Comparison of ENCODE assay signal across 6 cellular contexts in the genomic region with DNA sequence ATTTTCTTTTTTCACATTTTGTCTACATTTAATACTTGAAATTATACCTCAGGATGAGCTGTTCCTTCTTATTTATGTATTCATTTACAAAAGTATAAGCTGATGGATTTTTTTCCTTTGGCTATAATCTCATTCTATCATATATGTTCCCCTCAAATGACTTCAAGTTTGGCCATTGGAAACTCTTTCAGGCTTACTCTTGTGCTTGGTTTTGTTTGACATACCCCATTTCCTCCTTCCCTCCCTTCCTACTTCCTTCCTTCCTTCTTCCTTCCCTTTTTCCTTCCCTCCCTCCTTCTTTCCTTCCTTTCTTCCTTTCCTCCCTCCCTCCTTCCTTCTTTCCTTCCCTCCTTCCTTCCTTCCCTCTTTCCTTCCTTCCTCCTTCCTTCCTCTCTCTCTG.
"Had no signal": no experiment of that assay in that cellular context is flagged by ENCODE, and none has a peak within 500 bp of the region (broad histone marks: within the 10 kb centered on the region; RNA-seq: fewer than 3 reads in every experiment).

No MANE protein-coding gene starts in this region.

- H3K4me2 ChIP-seq: KMS-11 had no signal

- FAIRE-seq: HTR-8/SVneo had no signal

- DNase-seq: IMR-90, KBM-7, KG1 had no signal

- H3K9ac ChIP-seq: KMS-11 had no signal

- H3K27ac ChIP-seq: HL-60, KMS-11 had no signal
